ENCODE assay signal across 1 cellular context in genomic region chr14:72700338-72701231, GRCh38.
TF ChIP-seq lines count a peak whose summit lies in the region.

No MANE protein-coding gene starts in this region.

TF ChIP-seq in IMR-90, 13 proteins besides CTCF, POLR2A, EP300 and RAD21:
- no peak for TF ChIP-seq BHLHE40 (IDR thresholded peaks at IDR 0.05; ENCODE audit: low read depth, low read length)
- TF ChIP-seq CHD1 (IDR thresholded peaks at IDR 0.05; ENCODE audit: low read depth, low read length) = no peak
- TF ChIP-seq, protein P1, sequence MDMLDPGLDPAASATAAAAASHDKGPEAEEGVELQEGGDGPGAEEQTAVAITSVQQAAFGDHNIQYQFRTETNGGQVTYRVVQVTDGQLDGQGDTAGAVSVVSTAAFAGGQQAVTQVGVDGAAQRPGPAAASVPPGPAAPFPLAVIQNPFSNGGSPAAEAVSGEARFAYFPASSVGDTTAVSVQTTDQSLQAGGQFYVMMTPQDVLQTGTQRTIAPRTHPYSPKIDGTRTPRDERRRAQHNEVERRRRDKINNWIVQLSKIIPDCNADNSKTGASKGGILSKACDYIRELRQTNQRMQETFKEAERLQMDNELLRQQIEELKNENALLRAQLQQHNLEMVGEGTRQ (IDR thresholded peaks at IDR 0.05; ENCODE audit: low read depth, low read length) = no peak
- TF ChIP-seq ELK1 (IDR thresholded peaks at IDR 0.05; ENCODE audit: borderline replicate concordance, low read depth, low read length) = no peak
- TF ChIP-seq MAZ (IDR thresholded peaks at IDR 0.05; ENCODE audit: borderline replicate concordance, low read depth, low read length) = no peak
- TF ChIP-seq MXI1 (IDR thresholded peaks at IDR 0.05; ENCODE audit: borderline replicate concordance, low read depth, low read length) = no peak
- no peak for TF ChIP-seq CEBPB (IDR thresholded peaks at IDR 0.05; ENCODE audit: low read depth, low read length)
